Comparison of ENCODE assay signal across 20 cellular contexts in the genomic region with DNA sequence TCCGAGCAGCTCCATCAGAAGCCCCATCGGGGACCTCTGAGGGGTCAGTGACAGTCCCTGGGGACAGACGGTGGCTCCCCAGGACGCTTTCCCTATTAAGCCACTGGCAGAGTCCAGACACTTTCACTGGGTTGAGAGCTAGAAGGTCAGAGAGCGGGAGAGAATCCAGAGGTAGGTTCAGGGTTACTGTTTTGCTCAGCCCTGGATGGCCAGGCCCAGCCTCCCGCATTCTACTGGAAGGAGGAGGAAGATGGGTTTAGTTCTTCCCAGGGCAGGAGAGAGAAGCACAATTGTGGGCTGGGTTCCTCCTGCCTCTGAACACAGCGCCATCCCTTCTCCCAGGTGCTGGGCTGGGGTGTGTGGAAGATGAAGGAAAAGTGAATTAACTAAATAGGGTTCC.
"Had no signal": no experiment of that assay in that cellular context is flagged by ENCODE, and none has a peak within 500 bp of the region (broad histone marks: within the 10 kb centered on the region; RNA-seq: fewer than 3 reads in every experiment).

No MANE protein-coding gene starts in this region.

- H3K27me3 ChIP-seq: thyroid gland, vagina had no signal

- ATAC-seq: activated naive CD4-positive, alpha-beta T cell treated with anti-CD3 and anti-CD28 coated beads, Interleukin-2, amount 50 U/mL, for 72 hours; activated T-cell treated with anti-CD3 and anti-CD28 coated beads, Interleukin-2, amount 50 U/mL, for 72 hours; psoas muscle; sciatic nerve had no signal

- DNase-seq: activated CD4-positive, alpha-beta T cell treated with anti-CD3 and anti-CD28 coated beads, Interleukin-2, amount 10 ng/mL, durations not matched to agents 7 days and 5 days; activated CD4-positive, CD25-positive, alpha-beta regulatory T cell; activated CD8-positive, alpha-beta memory T cell treated with anti-CD3 and anti-CD28 coated beads, Interleukin-2, amount 50 U/mL, for 48 hours; activated gamma-delta T cell; activated T-cell treated with anti-CD3 and anti-CD28 coated beads, Interleukin-2, amount 50 U/mL, for 72 hours; central memory CD4-positive, alpha-beta T cell; cortex of kidney; effector CD8-positive, alpha-beta T cell; foreskin fibroblast; glutamatergic neuron; hypothalamus; kidney glomerular epithelial cell; mesenchymal stem cell; psoas muscle; spleen; T-helper 2 cell had no signal

- H3K4me3 ChIP-seq: psoas muscle, spleen, thyroid gland, vagina had no signal

- H3K36me3 ChIP-seq: spleen, thyroid gland, vagina had no signal

- H3K9me3 ChIP-seq: psoas muscle, spleen, thyroid gland, vagina had no signal

- H3K27ac ChIP-seq: psoas muscle, spleen, thyroid gland, vagina had no signal

- H3K4me1 ChIP-seq: psoas muscle, thyroid gland, vagina had no signal
